In genomic region chr6:147567141-147567805, GRCh38 we compare ENCODE assay signal across 14 cellular contexts. TPM values are rescaled to one million over a fixed set of nuclear protein-coding genes. Genes with fewer than 3 reads are reported as not detected.
DNase-seq lines count a peak whose midpoint lies in the region; ATAC-seq and TF ChIP-seq lines count a peak whose summit lies in the region.
"Had no signal": no experiment of that assay in that cellular context is flagged by ENCODE, and none has a peak within 500 bp of the region (broad histone marks: within the 10 kb centered on the region; RNA-seq: fewer than 3 reads in every experiment).

No MANE protein-coding gene starts in this region.

- H3K36me3 ChIP-seq in psoas muscle (ENCODE audit: insufficient read depth in 1 of 2, low read depth in 1 of 2): no peaks in the 10 kb centered on the region

- no peak overlapping the region for H3K4me3 ChIP-seq in choroid plexus epithelial cell (ENCODE audit: low read depth, low read length)
- peak overlapping the region; percentile 49 for H3K4me3 ChIP-seq in psoas muscle

- in situ Hi-C loops in G401 (cut with HindIII; ENCODE audit: low sequenced_read_pairs): no loop called here

- 38 to 42% (median 42%) methylated on average over 3 of the region's 3 CpGs for WGBS in psoas muscle, 3 donors

- no peaks in the 10 kb centered on the region for H3K27me3 ChIP-seq in psoas muscle (ENCODE audit: insufficient read depth in 3 of 3, low read length in 2 of 3)

- ATAC-seq in psoas muscle: peak; percentile 49 to 90 (median 78)
- ATAC-seq in esophagus mucosa: no peak
- ATAC-seq in GM19395 (IDR thresholded peaks at IDR 0.05; ENCODE audit: unreplicated experiment): no peak
- ATAC-seq: sciatic nerve, T-helper 17 cell had no signal

- intact Hi-C loops in psoas muscle (cut with DNase I): no loop called here

- DNase-seq in NCI-H524 (lab: John Stamatoyannopoulos, UW): peak; percentile 6 to 48
- no peak for DNase-seq in NCI-H524 treated with DMSO at 0.1 percent for 48 hours (lab: John Stamatoyannopoulos, UW)
- peak; percentile 28 for DNase-seq in LHCN-M2 (ENCODE audit: low read depth)
- peak; percentile 13 for DNase-seq in choroid plexus epithelial cell (ENCODE audit: low read depth)
- no peak for DNase-seq in psoas muscle
- DNase-seq in G401 (ENCODE audit: low spot score): no peak
- DNase-seq: DMS53; NCI-H1048; NK-92 treated with Interleukin-12 subunit alpha and Interleukin-12 subunit beta, amount 100 ng/mL, for 24 hours; T-helper 17 cell had no signal

- no peaks in the 10 kb centered on the region for H3K9me3 ChIP-seq in psoas muscle

- H3K27ac ChIP-seq in psoas muscle: peak overlapping the region; percentile 73

- H3K4me1 ChIP-seq in psoas muscle: peaks cover 18% of the 10 kb centered on the region

- no peak for TF ChIP-seq CTCF in choroid plexus epithelial cell (conservative IDR thresholded peaks at IDR 0.05; ENCODE audit: low read depth, low read length)
- TF ChIP-seq CTCF in psoas muscle (IDR thresholded peaks at IDR 0.05): no peak

RNA-seq across cellular contexts. Expression of gene SAMD5, which starts 58.8 kb away (rescaled TPM):
- 2.2 and 4.0 TPM in 2 replicates for total RNA-seq in LHCN-M2 (2014; rRNA removed)
- 1.8 TPM for polyA plus RNA-seq in LHCN-M2 (2012)
- under 1 TPM; 0.06 to 0.30 (median 0.20) TPM for total RNA-seq in psoas muscle
- under 1 TPM; 0.03 to 0.08 (median 0.04) TPM for polyA plus RNA-seq in psoas muscle
- 6.5 TPM for total RNA-seq in esophagus mucosa
- under 0.01 TPM in 1 of 2 replicates, not detected in the other for total RNA-seq in G401 (2014; rRNA removed; shearing (Covaris generic))
- total RNA-seq: T-helper 17 cell had no signal
- polyA plus RNA-seq: CD14-positive monocyte had no signal

Comparison
In these comparisons a context has a peak if more than half of its experiments do, and no peak if none do; other contexts are left out.
1. DNase-seq: peak in NCI-H524 (2 of 2), LHCN-M2 (single experiment) and choroid plexus epithelial cell (single experiment); none in NCI-H524 treated with DMSO at 0.1 percent for 48 hours (single experiment), psoas muscle (0 of 2) and G401 (single experiment).
2. ATAC-seq: peak in psoas muscle (4 of 4); none in esophagus mucosa (single experiment) and GM19395 (single experiment).